ENCODE assay signal across 8 cellular contexts in the genomic region with DNA sequence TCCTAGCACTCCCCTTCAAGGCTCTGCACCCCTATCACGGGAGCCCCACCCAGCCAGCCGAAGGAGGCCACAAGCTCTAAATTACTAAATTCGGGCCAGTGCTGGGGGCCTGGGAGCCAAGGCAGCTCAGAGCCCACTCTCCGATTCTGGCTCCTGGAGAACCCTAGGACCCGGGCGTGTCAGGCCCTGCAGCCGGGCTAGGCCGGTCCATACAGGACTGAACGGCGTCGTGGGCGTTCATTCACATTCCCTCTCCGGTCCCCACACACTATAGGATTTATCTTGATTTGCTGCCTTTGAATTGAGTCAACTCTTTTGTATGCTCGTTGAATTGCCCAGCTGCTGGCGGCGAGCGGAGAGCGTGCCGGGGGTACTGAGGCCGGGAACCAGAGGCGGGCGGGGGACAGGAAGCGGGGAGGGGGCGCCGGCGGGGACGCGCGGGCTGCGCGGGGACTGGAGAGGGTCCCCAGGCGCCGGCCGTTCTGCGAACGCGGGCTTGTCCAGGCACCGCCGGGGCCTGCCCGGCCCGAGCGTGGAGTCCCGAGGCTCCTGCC. TPM values are rescaled to one million over a fixed set of nuclear protein-coding genes. Genes with fewer than 3 reads are reported as not detected.
A peak's percentile ranks its signal among the peaks of the same experiment; 100 is the strongest.
DNase-seq lines count a peak whose midpoint lies in the region; ATAC-seq and TF ChIP-seq lines count a peak whose summit lies in the region.

No MANE protein-coding gene starts in this region.

- H3K36me3 Mint-ChIP-seq in CD4-positive, alpha-beta T cell (ENCODE audit: low read depth): no peaks in the 10 kb centered on the region
- H3K36me3 Mint-ChIP-seq in naive thymus-derived CD8-positive, alpha-beta T cell: peaks cover 0 to 2% (median 0%) of the 10 kb centered on the region in 3 donors

- no peak for TF ChIP-seq CTCF in CD4-positive, alpha-beta T cell (IDR thresholded peaks at IDR 0.05)

- no peaks in the 10 kb centered on the region for H3K9me3 Mint-ChIP-seq in CD4-positive, alpha-beta T cell
- H3K9me3 Mint-ChIP-seq in naive thymus-derived CD8-positive, alpha-beta T cell: no peaks in the 10 kb centered on the region

- H3K9ac ChIP-seq in HUES48 (ENCODE audit: low read depth, low read length): no peak overlapping the region

- DNase-seq in CD4-positive, alpha-beta T cell: peak in 1 of 10 experiments; percentile 28
- no peak for DNase-seq in naive thymus-derived CD8-positive, alpha-beta T cell
- DNase-seq in Kasumi-1 (lab: John Stamatoyannopoulos, UW): no peak
- no peak for DNase-seq in inferior parietal cortex (ENCODE audit: extremely low spot score)

- 3 to 4% methylated on average over 43 of the region's 43 CpGs for WGBS in ectodermal cell, 2 experiments

- peaks cover 13% of the 10 kb centered on the region for H3K4me1 Mint-ChIP-seq in CD4-positive, alpha-beta T cell (ENCODE audit: low read depth)
- peaks cover 3 to 21% (median 15%) of the 10 kb centered on the region in 4 donors for H3K4me1 Mint-ChIP-seq in naive thymus-derived CD8-positive, alpha-beta T cell

- CTCF ChIA-PET in CD4-positive, alpha-beta T cell (lab: Charles Lee): no interaction called here

- H3K4me3 ChIP-seq in HUES48 (ENCODE audit: low read depth, low read length) (peak overlapping the region; percentile 68), ectodermal cell (ENCODE audit: insufficient read depth, low read depth, low read length) (peak overlapping the region; percentile 20)

- ATAC-seq in CD4-positive, alpha-beta T cell (ENCODE audit: poor library complexity): no peak
- ATAC-seq in naive thymus-derived CD8-positive, alpha-beta T cell: no peak
- ATAC-seq in GM19395 (IDR thresholded peaks at IDR 0.05; ENCODE audit: unreplicated experiment): no peak
- no peak for ATAC-seq in HG03135 (IDR thresholded peaks at IDR 0.05; ENCODE audit: unreplicated experiment)

- no peak overlapping the region for H3K27ac Mint-ChIP-seq in CD4-positive, alpha-beta T cell
- no peak overlapping the region for H3K27ac Mint-ChIP-seq in naive thymus-derived CD8-positive, alpha-beta T cell

- H3K27me3 Mint-ChIP-seq in CD4-positive, alpha-beta T cell: peaks cover 38% of the 10 kb centered on the region
- peaks cover 2 to 54% (median 19%) of the 10 kb centered on the region in 5 donors for H3K27me3 Mint-ChIP-seq in naive thymus-derived CD8-positive, alpha-beta T cell

- H3K9me3 ChIP-seq in CD4-positive, alpha-beta T cell (ENCODE audit: control insufficient read depth, low read length): no peaks in the 10 kb centered on the region
- no peaks in the 10 kb centered on the region for H3K9me3 ChIP-seq in HUES48 (ENCODE audit: control insufficient read depth, insufficient read depth, low read length)
- no peaks in the 10 kb centered on the region for H3K9me3 ChIP-seq in ectodermal cell (ENCODE audit: control insufficient read depth, low read length)

- intact Hi-C loops in CD4-positive, alpha-beta T cell (cut with DNase I, micrococcal nuclease): loop anchor here (10.0 kb wide), 2 partner anchors 256 to 536 kb away; no protein-coding TSS in a partner anchor

- POLR2A ChIA-PET in CD4-positive, alpha-beta T cell (lab: Charles Lee): no interaction called here
- POLR2A ChIA-PET in naive thymus-derived CD8-positive, alpha-beta T cell (lab: Charles Lee): no interaction called here

- peak overlapping the region; percentile 52 for H3K4me3 Mint-ChIP-seq in CD4-positive, alpha-beta T cell
- H3K4me3 Mint-ChIP-seq in naive thymus-derived CD8-positive, alpha-beta T cell: peak overlapping the region; percentile 28 to 87 (median 70)

- peaks cover 8% of the 10 kb centered on the region; the same call in 1 of the 2 replicates for H3K4me1 ChIP-seq in HUES48 (ENCODE audit: control insufficient read depth, insufficient read depth, low read length)
- H3K4me1 ChIP-seq in ectodermal cell (ENCODE audit: control insufficient read depth, insufficient read depth, low read length): peaks cover 17% of the 10 kb centered on the region

- H3K27me3 ChIP-seq in CD4-positive, alpha-beta T cell (ENCODE audit: control insufficient read depth, insufficient read depth, low read length): peaks cover 74% of the 10 kb centered on the region
- H3K27me3 ChIP-seq in HUES48 (ENCODE audit: control insufficient read depth, insufficient read depth, low read length): peaks cover 76% of the 10 kb centered on the region
- peaks cover 75% of the 10 kb centered on the region for H3K27me3 ChIP-seq in ectodermal cell (ENCODE audit: control insufficient read depth, insufficient read depth, low read length, poor library complexity, severe bottlenecking)

- no peak overlapping the region for H3K27ac ChIP-seq in CD4-positive, alpha-beta T cell (ENCODE audit: low read depth, low read length)
- no peak overlapping the region for H3K27ac ChIP-seq in HUES48 (ENCODE audit: low read depth, low read length)
- H3K27ac ChIP-seq in ectodermal cell (ENCODE audit: insufficient read depth, low read depth, low read length, poor library complexity, severe bottlenecking): peak overlapping the region; percentile 60

- H3K36me3 ChIP-seq in HUES48 (ENCODE audit: control insufficient read depth, insufficient read depth, low read length): no peaks in the 10 kb centered on the region
- no peaks in the 10 kb centered on the region for H3K36me3 ChIP-seq in ectodermal cell (ENCODE audit: control insufficient read depth, insufficient read depth, low read length)

RNA-seq across cellular contexts. Expression of gene ELFN1, which starts 1.1 kb away (rescaled TPM):
- not detected for total RNA-seq in CD4-positive, alpha-beta T cell
- polyA plus RNA-seq in ectodermal cell (2013, experiment 1 of 4): 8.4 TPM
- polyA plus RNA-seq in ectodermal cell (2013, experiment 2 of 4): 8.4 TPM
- 9.3 TPM for polyA plus RNA-seq in ectodermal cell (2013, experiment 3 of 4)
- polyA plus RNA-seq in ectodermal cell (2013, experiment 4 of 4): 10.2 TPM
- total RNA-seq in naive thymus-derived CD8-positive, alpha-beta T cell: not detected
- not detected for polyA plus RNA-seq in naive thymus-derived CD8-positive, alpha-beta T cell
